In genomic region chr19:32720216-32720935, GRCh38 we compare ENCODE assay signal across 18 cellular contexts. TPM values are rescaled to one million over a fixed set of nuclear protein-coding genes. Genes with fewer than 3 reads are reported as not detected.
DNase-seq lines count a peak whose midpoint lies in the region; ATAC-seq, FAIRE-seq and TF ChIP-seq lines count a peak whose summit lies in the region.
"Had no signal": no experiment of that assay in that cellular context is flagged by ENCODE, and none has a peak within 500 bp of the region (broad histone marks: within the 10 kb centered on the region; RNA-seq: fewer than 3 reads in every experiment).

No MANE protein-coding gene starts in this region.

- DNase-seq in GM10266 (ENCODE audit: extremely low spot score): peak; percentile 43
- DNase-seq in HTR-8/SVneo (ENCODE audit: insufficient read length, low spot score): no peak
- peak; percentile 58 for DNase-seq in kidney
- no peak for DNase-seq in GM19240 (ENCODE audit: insufficient read length, low spot score)
- DNase-seq: AML-193, DMS79 treated with DMSO at 0.1 percent for 48 hours, KBM-7, NCI-H1048, NCI-H226, NCI-H526, OCI-M1, RPMI8226, SW 1271 had no signal

- H3K36me3 ChIP-seq in kidney (ENCODE audit: control insufficient read depth in 1 of 2, insufficient read depth in 2 of 2, low read length in 2 of 2): no peaks in the 10 kb centered on the region

- H3K4me1 ChIP-seq in kidney (ENCODE audit: control insufficient read depth in 1 of 2, insufficient read depth in 1 of 2, low read depth in 1 of 2, low read length in 2 of 2): no peaks in the 10 kb centered on the region
- H3K4me1 ChIP-seq: HAP-1 had no signal

- FAIRE-seq in HTR-8/SVneo (lab: Jason Lieb, UNC): peak; percentile 31
- FAIRE-seq in kidney (lab: Jason Lieb, UNC): no peak
- FAIRE-seq: D721Med, G401.6 had no signal

- TF ChIP-seq CTCF in GM10266 (IDR thresholded peaks at IDR 0.05; ENCODE audit: control insufficient read depth, insufficient read depth, low read depth, missing control alignments) (no peak), kidney (IDR thresholded peaks at IDR 0.05; ENCODE audit: borderline replicate concordance, extremely low read depth, insufficient read depth) (no peak)

- no peak overlapping the region for H3K27ac ChIP-seq in kidney (ENCODE audit: low read depth in 2 of 2, low read length in 2 of 2)

- H3K9ac ChIP-seq in kidney (ENCODE audit: low read length in 2 of 2): no peak overlapping the region

- H3K9me3 ChIP-seq in kidney (ENCODE audit: control insufficient read depth in 1 of 2, low read length in 2 of 2): no peaks in the 10 kb centered on the region
- H3K9me3 ChIP-seq: HAP-1 had no signal

- intact Hi-C loops in kidney (cut with DNase I): no loop called here

- no peak for ATAC-seq in GM21515 (IDR thresholded peaks at IDR 0.05; ENCODE audit: unreplicated experiment)
- ATAC-seq in HG02763 (IDR thresholded peaks at IDR 0.05; ENCODE audit: unreplicated experiment): no peak

- no peak overlapping the region for H3K4me3 ChIP-seq in kidney (ENCODE audit: low read length in 2 of 2)
- H3K4me3 ChIP-seq: HAP-1 had no signal

RNA-seq across cellular contexts. Expression of gene TDRD12, which starts 0.8 kb away (rescaled TPM):
- total RNA-seq in kidney: 0.38 TPM
- not detected for polyA plus RNA-seq in kidney (ENCODE audit: insufficient read depth, low read depth, low replicate concordance)

RNA-seq across cellular contexts. Expression of gene NUDT19, which starts 28.8 kb away (rescaled TPM):
- 11.7 TPM for total RNA-seq in kidney
- 8.8 TPM for polyA plus RNA-seq in kidney (ENCODE audit: insufficient read depth, low read depth, low replicate concordance)

RNA-seq across cellular contexts. Expression of gene RGS9BP, which starts 44.7 kb away (rescaled TPM):
- 0.72 TPM for total RNA-seq in kidney
- polyA plus RNA-seq in kidney (ENCODE audit: insufficient read depth, low read depth, low replicate concordance): 0.39 TPM

RNA-seq across cellular contexts. Expression of gene ANKRD27, which starts 45.4 kb away (rescaled TPM):
- 29.8 TPM for total RNA-seq in kidney
- 9.3 TPM for polyA plus RNA-seq in kidney (ENCODE audit: insufficient read depth, low read depth, low replicate concordance)

Comparison
In these comparisons a context has a peak if more than half of its experiments do, and no peak if none do; other contexts are left out.
1. DNase-seq: peak in GM10266 (single experiment) and kidney (single experiment); none in HTR-8/SVneo (single experiment) and GM19240 (single experiment).